8 cellular contexts compared by ENCODE assay signal in genomic region chrX:53071604-53072417, GRCh38. TPM values are rescaled to one million over a fixed set of nuclear protein-coding genes. Genes with fewer than 3 reads are reported as not detected.
DNase-seq lines count a peak whose midpoint lies in the region; ATAC-seq and TF ChIP-seq lines count a peak whose summit lies in the region.

No MANE protein-coding gene starts in this region.

- H4K20me1 ChIP-seq in OCI-LY3 (ENCODE audit: insufficient read depth, low read length): no peaks in the 10 kb centered on the region

- peak; percentile 78 for ATAC-seq in GM21390 (IDR thresholded peaks at IDR 0.05; ENCODE audit: unreplicated experiment)

- no peaks in the 10 kb centered on the region for H3K27me3 Mint-ChIP-seq in neural crest cell (ENCODE audit: low read depth)
- H3K27me3 Mint-ChIP-seq in type B pancreatic cell: no peaks in the 10 kb centered on the region

- no peak overlapping the region for H3K27ac Mint-ChIP-seq in neural crest cell (ENCODE audit: unreplicated experiment)
- H3K27ac Mint-ChIP-seq in type B pancreatic cell: peak overlapping the region; percentile 48

- no peaks in the 10 kb centered on the region for H3K27me3 ChIP-seq in OCI-LY3 (ENCODE audit: low read depth, low read length)

- peak overlapping the region; percentile 94 for H2AFZ ChIP-seq in OCI-LY3 (ENCODE audit: low read depth, low read length)

- H3K27ac ChIP-seq in OCI-LY3 (ENCODE audit: low read length): peak overlapping the region; percentile 49; the same call in 1 of the 2 replicates

- H3K36me3 Mint-ChIP-seq in neural crest cell (ENCODE audit: low read depth) (peaks cover 10% of the 10 kb centered on the region), type B pancreatic cell (no peaks in the 10 kb centered on the region)

- peaks cover 2% of the 10 kb centered on the region; the same call in 1 of the 2 replicates for H3K9me3 ChIP-seq in OCI-LY3 (ENCODE audit: insufficient read depth, low read length)

- H3K4me2 ChIP-seq in OCI-LY3 (ENCODE audit: low read length): peak overlapping the region; percentile 81

- H3K9me3 Mint-ChIP-seq in neural crest cell (no peaks in the 10 kb centered on the region), type B pancreatic cell (no peaks in the 10 kb centered on the region)

- no peaks in the 10 kb centered on the region for H3K36me3 ChIP-seq in OCI-LY3 (replicated peaks; ENCODE audit: low read depth, low read length)

- DNase-seq in DMS79 treated with DMSO at 0.1 percent for 48 hours (lab: John Stamatoyannopoulos, UW) (peak; percentile 47), HUDEP-2 (lab: John Stamatoyannopoulos, UW; ENCODE audit: unreplicated experiment in 76 of 76) (peak in 58 of 76 experiments; percentile 1 to 69 (median 28)), fibroblast of the aortic adventitia (ENCODE audit: low read depth) (peak; percentile 66), neural crest cell (ENCODE audit: low read depth, low spot score) (no peak), type B pancreatic cell (ENCODE audit: extremely low spot score, unreplicated experiment) (no peak)
- peak; percentile 12 to 45 for DNase-seq in activated T-helper 1 cell treated with anti-CD3 and anti-CD28 coated beads, Interleukin-2, amount 50 U/mL, for 16 hours (ENCODE audit: low read depth in 1 of 2, low spot score in 1 of 2)

- peak overlapping the region; percentile 53 for H3K9ac ChIP-seq in OCI-LY3 (ENCODE audit: low read length)

- H3K4me1 ChIP-seq in OCI-LY3 (ENCODE audit: low read length): peaks cover 7% of the 10 kb centered on the region

- no peaks in the 10 kb centered on the region for H3K79me2 ChIP-seq in OCI-LY3 (ENCODE audit: low read length)

- TF ChIP-seq CTCF in OCI-LY3 (IDR thresholded peaks at IDR 0.05; ENCODE audit: low read depth, low read length) (peak; percentile 77), fibroblast of the aortic adventitia (IDR thresholded peaks at IDR 0.05; ENCODE audit: insufficient read depth, low read length) (peak; percentile 67), neural crest cell (conservative IDR thresholded peaks at IDR 0.05) (peak; percentile 69), type B pancreatic cell (conservative IDR thresholded peaks at IDR 0.05) (peak; percentile 76)

- H3K4me1 Mint-ChIP-seq in neural crest cell: peaks cover 16% of the 10 kb centered on the region
- no peaks in the 10 kb centered on the region for H3K4me1 Mint-ChIP-seq in type B pancreatic cell (ENCODE audit: unreplicated experiment)

- peak overlapping the region; percentile 77 for H3K4me3 ChIP-seq in OCI-LY3 (ENCODE audit: low read length)
- H3K4me3 ChIP-seq in fibroblast of the aortic adventitia (ENCODE audit: low read depth, low read length): peak overlapping the region; percentile 31

- peak overlapping the region; percentile 62 for H3K4me3 Mint-ChIP-seq in neural crest cell
- H3K4me3 Mint-ChIP-seq in type B pancreatic cell: peak overlapping the region; percentile 86

RNA-seq across cellular contexts. Expression of gene TSPYL2, which starts 10.4 kb away (rescaled TPM):
- total RNA-seq in fibroblast of the aortic adventitia (ENCODE audit: low replicate concordance) (15.2 and 17.5 TPM in 2 replicates), neural crest cell (17.6 and 17.9 TPM in 2 replicates), type B pancreatic cell (ENCODE audit: low replicate concordance) (29.0 and 30.1 TPM in 2 replicates)

RNA-seq across cellular contexts. Expression of gene KANTR, which starts 22.1 kb away (rescaled TPM):
- 4.4 and 7.2 TPM in 2 replicates for total RNA-seq in fibroblast of the aortic adventitia (ENCODE audit: low replicate concordance)
- total RNA-seq in neural crest cell: 10.1 and 11.6 TPM in 2 replicates
- 6.1 and 14.4 TPM in 2 replicates for total RNA-seq in type B pancreatic cell (ENCODE audit: low replicate concordance)

RNA-seq across cellular contexts. Expression of gene GPR173, which starts 23.2 kb away (rescaled TPM):
- 1.1 and 2.5 TPM in 2 replicates for total RNA-seq in fibroblast of the aortic adventitia (ENCODE audit: low replicate concordance)
- total RNA-seq in neural crest cell: 11.8 and 13.0 TPM in 2 replicates
- total RNA-seq in type B pancreatic cell (ENCODE audit: low replicate concordance): 4.5 and 11.5 TPM in 2 replicates

Comparison
In these comparisons a context has a peak if more than half of its experiments do, and no peak if none do; other contexts are left out.
1. DNase-seq: peak in DMS79 treated with DMSO at 0.1 percent for 48 hours (single experiment), HUDEP-2 (58 of 76), activated T-helper 1 cell treated with anti-CD3 and anti-CD28 coated beads, Interleukin-2, amount 50 U/mL, for 16 hours (2 of 2) and fibroblast of the aortic adventitia (single experiment); none in neural crest cell (single experiment) and type B pancreatic cell (single experiment).
2. Peak in every context shown above with its lines, with median percentiles within 50 percentile points of each other: CTCF ChIP-seq.